ENCODE assay signal across 1 cellular context in the genomic region with DNA sequence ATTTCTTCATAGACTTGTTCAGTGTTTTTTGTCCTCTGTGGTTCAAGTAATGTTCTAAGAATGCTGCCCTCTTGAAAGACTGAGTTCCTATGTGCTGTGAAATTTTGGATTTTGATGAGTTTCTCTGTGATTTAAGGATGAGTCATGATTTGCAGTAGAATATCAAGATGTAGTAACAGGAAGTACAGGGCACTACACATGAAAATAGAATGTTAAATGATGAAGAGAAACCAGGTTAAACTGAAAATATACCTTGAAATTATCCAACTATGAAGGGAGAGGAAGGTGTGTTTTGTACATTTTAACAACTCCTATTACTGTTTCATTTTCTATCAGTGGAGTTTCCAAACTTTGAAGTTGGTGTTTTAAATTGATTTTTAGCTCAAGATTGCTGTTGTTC.
TF ChIP-seq lines count a peak whose summit lies in the region.

No MANE protein-coding gene starts in this region.

TF ChIP-seq in SK-N-SH, 30 proteins besides CTCF, POLR2A, EP300 and RAD21 (continued from another document):
- TF ChIP-seq, protein P1, sequence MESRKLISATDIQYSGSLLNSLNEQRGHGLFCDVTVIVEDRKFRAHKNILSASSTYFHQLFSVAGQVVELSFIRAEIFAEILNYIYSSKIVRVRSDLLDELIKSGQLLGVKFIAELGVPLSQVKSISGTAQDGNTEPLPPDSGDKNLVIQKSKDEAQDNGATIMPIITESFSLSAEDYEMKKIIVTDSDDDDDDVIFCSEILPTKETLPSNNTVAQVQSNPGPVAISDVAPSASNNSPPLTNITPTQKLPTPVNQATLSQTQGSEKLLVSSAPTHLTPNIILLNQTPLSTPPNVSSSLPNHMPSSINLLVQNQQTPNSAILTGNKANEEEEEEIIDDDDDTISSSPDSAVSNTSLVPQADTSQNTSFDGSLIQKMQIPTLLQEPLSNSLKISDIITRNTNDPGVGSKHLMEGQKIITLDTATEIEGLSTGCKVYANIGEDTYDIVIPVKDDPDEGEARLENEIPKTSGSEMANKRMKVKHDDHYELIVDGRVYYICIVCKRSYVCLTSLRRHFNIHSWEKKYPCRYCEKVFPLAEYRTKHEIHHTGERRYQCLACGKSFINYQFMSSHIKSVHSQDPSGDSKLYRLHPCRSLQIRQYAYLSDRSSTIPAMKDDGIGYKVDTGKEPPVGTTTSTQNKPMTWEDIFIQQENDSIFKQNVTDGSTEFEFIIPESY (IDR thresholded peaks at IDR 0.05; ENCODE audit: borderline replicate concordance, low read depth): peak; percentile 48; the same call in 1 of the 2 replicates
- TF ChIP-seq MEF2A (IDR thresholded peaks at IDR 0.05; ENCODE audit: borderline replicate concordance, low read depth): peak; percentile 37; the same call in 1 of the 2 replicates
- TF ChIP-seq FOXJ3 (CRISPR knock-in tag; IDR thresholded peaks at IDR 0.05): no peak
- TF ChIP-seq, protein P2, sequence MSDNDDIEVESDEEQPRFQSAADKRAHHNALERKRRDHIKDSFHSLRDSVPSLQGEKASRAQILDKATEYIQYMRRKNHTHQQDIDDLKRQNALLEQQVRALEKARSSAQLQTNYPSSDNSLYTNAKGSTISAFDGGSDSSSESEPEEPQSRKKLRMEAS (IDR thresholded peaks at IDR 0.05; ENCODE audit: low read depth): peak; percentile 64
- TF ChIP-seq NFIC (IDR thresholded peaks at IDR 0.05; ENCODE audit: borderline replicate concordance): peak; percentile 75
- TF ChIP-seq POLR2AphosphoS5 (IDR thresholded peaks at IDR 0.05; ENCODE audit: low read depth, low read length): peak; percentile 73; the same call in 1 of the 2 replicates
- no peak for TF ChIP-seq EZH2phosphoT487 (IDR thresholded peaks at IDR 0.05; ENCODE audit: borderline replicate concordance, low read depth)
- TF ChIP-seq, protein P3, sequence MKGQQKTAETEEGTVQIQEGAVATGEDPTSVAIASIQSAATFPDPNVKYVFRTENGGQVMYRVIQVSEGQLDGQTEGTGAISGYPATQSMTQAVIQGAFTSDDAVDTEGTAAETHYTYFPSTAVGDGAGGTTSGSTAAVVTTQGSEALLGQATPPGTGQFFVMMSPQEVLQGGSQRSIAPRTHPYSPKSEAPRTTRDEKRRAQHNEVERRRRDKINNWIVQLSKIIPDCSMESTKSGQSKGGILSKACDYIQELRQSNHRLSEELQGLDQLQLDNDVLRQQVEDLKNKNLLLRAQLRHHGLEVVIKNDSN (IDR thresholded peaks at IDR 0.05; ENCODE audit: borderline replicate concordance, low read depth): no peak
- TF ChIP-seq JUND (IDR thresholded peaks at IDR 0.05): peak; percentile 97
- TF ChIP-seq FOSL2 (IDR thresholded peaks at IDR 0.05; ENCODE audit: borderline replicate concordance, low read depth): peak; percentile 97
- TF ChIP-seq, protein P4, sequence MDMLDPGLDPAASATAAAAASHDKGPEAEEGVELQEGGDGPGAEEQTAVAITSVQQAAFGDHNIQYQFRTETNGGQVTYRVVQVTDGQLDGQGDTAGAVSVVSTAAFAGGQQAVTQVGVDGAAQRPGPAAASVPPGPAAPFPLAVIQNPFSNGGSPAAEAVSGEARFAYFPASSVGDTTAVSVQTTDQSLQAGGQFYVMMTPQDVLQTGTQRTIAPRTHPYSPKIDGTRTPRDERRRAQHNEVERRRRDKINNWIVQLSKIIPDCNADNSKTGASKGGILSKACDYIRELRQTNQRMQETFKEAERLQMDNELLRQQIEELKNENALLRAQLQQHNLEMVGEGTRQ (IDR thresholded peaks at IDR 0.05; ENCODE audit: borderline replicate concordance, low read depth, low read length): no peak
- no peak for TF ChIP-seq GATA2 (CRISPR knock-in tag; IDR thresholded peaks at IDR 0.05)
- TF ChIP-seq TCF12 (IDR thresholded peaks at IDR 0.05): peak; percentile 92
